ENCODE assay signal across 19 cellular contexts in genomic region chr7:45061807-45062206, GRCh38. TPM values are rescaled to one million over a fixed set of nuclear protein-coding genes. Genes with fewer than 3 reads are reported as not detected.
DNase-seq lines count a peak whose midpoint lies in the region; ATAC-seq and TF ChIP-seq lines count a peak whose summit lies in the region.
"Had no signal": no experiment of that assay in that cellular context is flagged by ENCODE, and none has a peak within 500 bp of the region (broad histone marks: within the 10 kb centered on the region; RNA-seq: fewer than 3 reads in every experiment).

No MANE protein-coding gene starts in this region.

- H3K27ac ChIP-seq in coronary artery: no peak overlapping the region
- H3K27ac ChIP-seq: body of pancreas, ovary, sigmoid colon, tibial nerve had no signal

- intact Hi-C loops in activated B cell treated with CpG ODN at 0.5 μM for 24 hours (cut with micrococcal nuclease): loop anchor here (5.0 kb wide), 2 partner anchors 50 to 60 kb away; partner anchors contain the start of genes CCM2 and TBRG4

- no peaks in the 10 kb centered on the region for H3K27me3 Mint-ChIP-seq in activated B cell treated with CpG ODN at 0.5 μM for 24 hours
- no peaks in the 10 kb centered on the region for H3K27me3 Mint-ChIP-seq in stimulated activated naive B cell treated with anti-CD40 and anti-IgM and Interleukin-4, amounts not matched to agents 10 μg/mL and 1 μg/mL and 100 μg/mL, for 72 hours

- no peak overlapping the region for H3K4me3 Mint-ChIP-seq in activated B cell treated with CpG ODN at 0.5 μM for 24 hours
- H3K4me3 Mint-ChIP-seq in stimulated activated naive B cell treated with anti-CD40 and anti-IgM and Interleukin-4, amounts not matched to agents 10 μg/mL and 1 μg/mL and 100 μg/mL, for 72 hours: peak overlapping the region; percentile 45 to 52

- H3K27ac Mint-ChIP-seq in activated naive CD4-positive, alpha-beta T cell treated with anti-CD3 and anti-CD28 coated beads, Interleukin-2, amount 50 U/mL, for 72 hours: peak overlapping the region; percentile 1 to 83
- peak overlapping the region; percentile 64 for H3K27ac Mint-ChIP-seq in activated B cell treated with CpG ODN at 0.5 μM for 24 hours
- H3K27ac Mint-ChIP-seq in stimulated activated naive B cell treated with anti-CD40 and anti-IgM and Interleukin-4, amounts not matched to agents 10 μg/mL and 1 μg/mL and 100 μg/mL, for 72 hours: peak overlapping the region; percentile 96

- H3K4me1 Mint-ChIP-seq in activated B cell treated with CpG ODN at 0.5 μM for 24 hours: peaks cover 61% of the 10 kb centered on the region
- H3K4me1 Mint-ChIP-seq in stimulated activated naive B cell treated with anti-CD40 and anti-IgM and Interleukin-4, amounts not matched to agents 10 μg/mL and 1 μg/mL and 100 μg/mL, for 72 hours: peaks cover 52 to 83% of the 10 kb centered on the region in 2 donors

- no peak for DNase-seq in activated naive CD4-positive, alpha-beta T cell treated with anti-CD3 and anti-CD28 coated beads, Interleukin-2, amount 50 U/mL, for 72 hours (ENCODE audit: low spot score in 2 of 2)
- DNase-seq in activated naive CD4-positive, alpha-beta T cell (lab: John Stamatoyannopoulos, UW): no peak
- DNase-seq in activated B cell treated with CpG ODN at 0.5 μM for 24 hours (no peak), coronary artery (ENCODE audit: low spot score) (peak; percentile 21), NOMO-1 treated with dmso at 0.1 percent for 144 hours (lab: John Stamatoyannopoulos, UW; ENCODE audit: unreplicated experiment) (no peak), NCI-H69 (lab: John Stamatoyannopoulos, UW) (no peak)
- DNase-seq in stimulated activated naive B cell treated with anti-CD40 and anti-IgM and Interleukin-4, amounts not matched to agents 10 μg/mL and 1 μg/mL and 100 μg/mL, for 72 hours: no peak
- DNase-seq: body of pancreas; DMS79 treated with DMSO at 0.1 percent for 48 hours; KBM-7; kidney glomerular epithelial cell; NCI-H748 treated with DMSO at 0.1 percent for 48 hours; ovary; SHP77; sigmoid colon; stimulated activated naive CD4-positive, alpha-beta T cell; SW 1271 had no signal

- peak in 1 of 2 donors; percentile 64 for ATAC-seq in activated naive CD4-positive, alpha-beta T cell treated with anti-CD3 and anti-CD28 coated beads, Interleukin-2, amount 50 U/mL, for 72 hours
- ATAC-seq in activated B cell treated with CpG ODN at 0.5 μM for 24 hours (ENCODE audit: low read depth): no peak
- ATAC-seq in stimulated activated naive B cell treated with anti-CD40 and anti-IgM and Interleukin-4, amounts not matched to agents 10 μg/mL and 1 μg/mL and 100 μg/mL, for 72 hours (replicated peaks): peak; percentile 61
- no peak for ATAC-seq in HG03520 (IDR thresholded peaks at IDR 0.05; ENCODE audit: unreplicated experiment)
- ATAC-seq: body of pancreas had no signal

- peaks cover 6 to 48% of the 10 kb centered on the region in 2 donors for H3K36me3 Mint-ChIP-seq in activated naive CD4-positive, alpha-beta T cell treated with anti-CD3 and anti-CD28 coated beads, Interleukin-2, amount 50 U/mL, for 72 hours
- H3K36me3 Mint-ChIP-seq in activated B cell treated with CpG ODN at 0.5 μM for 24 hours (ENCODE audit: low read depth): peaks cover 71% of the 10 kb centered on the region
- peaks cover 62 to 81% of the 10 kb centered on the region in 2 donors for H3K36me3 Mint-ChIP-seq in stimulated activated naive B cell treated with anti-CD40 and anti-IgM and Interleukin-4, amounts not matched to agents 10 μg/mL and 1 μg/mL and 100 μg/mL, for 72 hours

- no peak for TF ChIP-seq CTCF in activated B cell treated with CpG ODN at 0.5 μM for 24 hours (IDR thresholded peaks at IDR 0.05)
- TF ChIP-seq CTCF in coronary artery (IDR thresholded peaks at IDR 0.05): no peak

- no peak overlapping the region for H3K4me3 ChIP-seq in coronary artery
- H3K4me3 ChIP-seq: body of pancreas, ovary, sigmoid colon, tibial nerve had no signal

- CTCF ChIA-PET in activated B cell treated with CpG ODN at 0.5 μM for 24 hours (lab: Charles Lee): no interaction called here

- POLR2A ChIA-PET in activated B cell treated with CpG ODN at 0.5 μM for 24 hours (lab: Charles Lee): interaction anchor here (0.7 to 1.4 kb wide), 5 partner anchors 25 to 83 kb away, joined by 3 to 7 read pairs (median 4); partner anchors contain the start of genes MYO1G and TBRG4

- H3K9me3 Mint-ChIP-seq in activated naive CD4-positive, alpha-beta T cell treated with anti-CD3 and anti-CD28 coated beads, Interleukin-2, amount 50 U/mL, for 72 hours: peaks cover 0 to 5% of the 10 kb centered on the region in 2 donors
- H3K9me3 Mint-ChIP-seq in activated B cell treated with CpG ODN at 0.5 μM for 24 hours: no peaks in the 10 kb centered on the region
- peaks cover 0 to 2% of the 10 kb centered on the region in 2 donors for H3K9me3 Mint-ChIP-seq in stimulated activated naive B cell treated with anti-CD40 and anti-IgM and Interleukin-4, amounts not matched to agents 10 μg/mL and 1 μg/mL and 100 μg/mL, for 72 hours

RNA-seq across cellular contexts. Expression of gene NACAD, which starts 27.0 kb away (rescaled TPM):
- under 1 TPM; 0.09 to 0.19 TPM for total RNA-seq in activated naive CD4-positive, alpha-beta T cell treated with anti-CD3 and anti-CD28 coated beads, Interleukin-2, amount 50 U/mL, for 72 hours
- total RNA-seq in activated B cell treated with CpG ODN at 0.5 μM for 24 hours: 0.33 and 0.93 TPM in 2 replicates

RNA-seq across cellular contexts. Expression of gene TBRG4, which starts 49.7 kb away (rescaled TPM):
- 100 to 1,000 TPM; 138 to 184 TPM for total RNA-seq in activated naive CD4-positive, alpha-beta T cell treated with anti-CD3 and anti-CD28 coated beads, Interleukin-2, amount 50 U/mL, for 72 hours
- total RNA-seq in activated B cell treated with CpG ODN at 0.5 μM for 24 hours: 109 and 128 TPM in 2 replicates

Comparison
In these comparisons a context has a peak if more than half of its experiments do, and no peak if none do; other contexts are left out.
1. ATAC-seq: peak in stimulated activated naive B cell treated with anti-CD40 and anti-IgM and Interleukin-4, amounts not matched to agents 10 μg/mL and 1 μg/mL and 100 μg/mL, for 72 hours (2 of 2); none in activated B cell treated with CpG ODN at 0.5 μM for 24 hours (single experiment) and HG03520 (single experiment).
2. H3K27ac Mint-ChIP-seq: peak in every context shown above with its lines; median percentile 96 in stimulated activated naive B cell treated with anti-CD40 and anti-IgM and Interleukin-4, amounts not matched to agents 10 μg/mL and 1 μg/mL and 100 μg/mL, for 72 hours; 64 in activated B cell treated with CpG ODN at 0.5 μM for 24 hours; 42 in activated naive CD4-positive, alpha-beta T cell treated with anti-CD3 and anti-CD28 coated beads, Interleukin-2, amount 50 U/mL, for 72 hours.